In the genomic region with DNA sequence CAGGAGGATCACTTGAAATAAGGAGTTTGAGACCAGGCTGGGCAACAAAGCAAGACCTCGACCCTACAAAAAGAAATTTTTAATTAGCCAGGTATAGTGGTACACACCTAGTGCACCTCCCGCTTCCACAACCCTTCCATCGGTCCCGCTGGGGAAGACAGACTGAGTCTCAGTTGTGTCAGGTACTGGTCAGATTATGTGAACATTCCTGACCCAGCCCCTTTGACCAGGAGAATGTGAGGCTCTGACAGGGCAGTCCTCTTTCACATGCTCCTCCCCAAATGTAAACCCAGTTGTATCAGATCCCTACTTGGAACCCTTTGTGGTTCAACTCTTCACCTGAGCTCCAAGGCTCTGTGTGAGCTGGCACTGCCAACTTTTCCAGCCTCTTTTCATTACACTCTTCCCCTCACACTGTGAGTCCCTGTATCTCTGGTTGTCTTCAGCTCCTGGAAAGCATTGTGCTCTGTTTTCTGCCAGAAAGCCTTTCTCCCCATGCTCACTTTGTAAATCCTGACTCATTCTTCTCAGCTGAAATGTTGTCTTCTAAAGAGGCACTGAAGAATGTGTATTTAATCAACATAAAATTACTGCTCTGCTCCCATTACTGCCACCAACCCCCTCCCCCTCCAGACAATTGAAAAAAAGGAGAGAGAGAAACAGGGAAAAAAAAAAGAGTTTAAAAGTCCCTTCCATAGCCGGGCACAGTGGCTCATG, we compare ENCODE assay signal across 1 cellular context.
TF ChIP-seq lines count a peak whose summit lies in the region.

No MANE protein-coding gene starts in this region.

TF ChIP-seq in IMR-90, 13 proteins besides CTCF, POLR2A, EP300 and RAD21 (continued from another document):
- TF ChIP-seq, protein P1, sequence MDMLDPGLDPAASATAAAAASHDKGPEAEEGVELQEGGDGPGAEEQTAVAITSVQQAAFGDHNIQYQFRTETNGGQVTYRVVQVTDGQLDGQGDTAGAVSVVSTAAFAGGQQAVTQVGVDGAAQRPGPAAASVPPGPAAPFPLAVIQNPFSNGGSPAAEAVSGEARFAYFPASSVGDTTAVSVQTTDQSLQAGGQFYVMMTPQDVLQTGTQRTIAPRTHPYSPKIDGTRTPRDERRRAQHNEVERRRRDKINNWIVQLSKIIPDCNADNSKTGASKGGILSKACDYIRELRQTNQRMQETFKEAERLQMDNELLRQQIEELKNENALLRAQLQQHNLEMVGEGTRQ (IDR thresholded peaks at IDR 0.05; ENCODE audit: low read depth, low read length), result no peak
- TF ChIP-seq CHD1 (IDR thresholded peaks at IDR 0.05; ENCODE audit: low read depth, low read length) (no peak), FOS (IDR thresholded peaks at IDR 0.05; ENCODE audit: low read depth, low read length) (no peak), NFE2L2 (IDR thresholded peaks at IDR 0.05; ENCODE audit: low read depth, low read length) (no peak), MAZ (IDR thresholded peaks at IDR 0.05; ENCODE audit: borderline replicate concordance, low read depth, low read length) (no peak), MXI1 (IDR thresholded peaks at IDR 0.05; ENCODE audit: borderline replicate concordance, low read depth, low read length) (no peak), BHLHE40 (IDR thresholded peaks at IDR 0.05; ENCODE audit: low read depth, low read length) (no peak), CEBPB (IDR thresholded peaks at IDR 0.05; ENCODE audit: low read depth, low read length) (no peak)
- TF ChIP-seq, protein P2, sequence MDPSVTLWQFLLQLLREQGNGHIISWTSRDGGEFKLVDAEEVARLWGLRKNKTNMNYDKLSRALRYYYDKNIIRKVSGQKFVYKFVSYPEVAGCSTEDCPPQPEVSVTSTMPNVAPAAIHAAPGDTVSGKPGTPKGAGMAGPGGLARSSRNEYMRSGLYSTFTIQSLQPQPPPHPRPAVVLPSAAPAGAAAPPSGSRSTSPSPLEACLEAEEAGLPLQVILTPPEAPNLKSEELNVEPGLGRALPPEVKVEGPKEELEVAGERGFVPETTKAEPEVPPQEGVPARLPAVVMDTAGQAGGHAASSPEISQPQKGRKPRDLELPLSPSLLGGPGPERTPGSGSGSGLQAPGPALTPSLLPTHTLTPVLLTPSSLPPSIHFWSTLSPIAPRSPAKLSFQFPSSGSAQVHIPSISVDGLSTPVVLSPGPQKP (IDR thresholded peaks at IDR 0.05; ENCODE audit: borderline replicate concordance, low read depth, low read length), result no peak
